In the genomic region with DNA sequence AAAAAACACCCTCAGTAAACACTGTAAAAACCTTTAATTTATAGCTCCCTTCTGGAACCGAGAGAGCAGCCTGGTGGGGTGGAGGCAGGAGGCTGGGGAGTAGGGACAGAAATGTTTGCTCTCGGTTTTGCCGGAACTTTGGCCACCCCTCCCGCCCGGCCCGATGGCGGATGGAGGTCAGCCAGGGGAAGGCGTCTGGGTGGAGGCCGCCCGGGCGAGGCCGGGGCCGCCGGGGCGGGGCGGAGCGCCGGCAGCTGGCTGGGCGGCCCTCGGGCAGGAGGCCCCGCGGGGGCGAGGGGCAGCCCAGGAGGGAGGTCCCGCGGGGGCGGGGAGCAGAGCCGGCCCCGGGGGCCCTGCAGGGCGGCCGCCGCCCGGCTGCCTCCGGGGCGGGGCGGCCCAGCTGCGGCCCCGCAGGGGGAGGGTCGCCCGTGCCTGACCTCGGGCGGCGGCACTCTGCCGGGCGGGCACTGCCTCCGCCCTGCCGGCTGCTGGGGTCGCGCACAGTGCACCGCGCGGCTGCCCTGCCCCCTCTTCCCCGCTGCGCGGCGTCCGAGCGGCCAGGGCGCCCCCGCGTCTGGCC, we compare ENCODE assay signal across 8 cellular contexts. TPM values are rescaled to one million over a fixed set of nuclear protein-coding genes. Genes with fewer than 3 reads are reported as not detected.
DNase-seq lines count a peak whose midpoint lies in the region; ATAC-seq lines count a peak whose summit lies in the region.

No MANE protein-coding gene starts in this region.

- DNase-seq in ACHN = peak; percentile 89
- DNase-seq in NCI-H446 treated with DMSO at 0.1 percent for 48 hours (lab: John Stamatoyannopoulos, UW) = peak; percentile 68
- DNase-seq in activated CD4-positive, alpha-beta T cell treated with anti-CD3 and anti-CD28 coated beads, Interleukin-2, amount 50 U/mL, for 4 hours = peak; percentile 11 to 19
- peak; percentile 53 for DNase-seq in stimulated activated CD8-positive, alpha-beta memory T cell treated with anti-CD3 and anti-CD28 coated beads, Interleukin-4, amount 100 ng/mL, for 24 hours (ENCODE audit: low read depth)

- H3K9ac ChIP-seq in endocrine pancreas (ENCODE audit: control insufficient read depth, insufficient read depth, low read length) = peak overlapping the region; percentile 84

- H3K4me3 ChIP-seq in endocrine pancreas (ENCODE audit: control insufficient read depth, insufficient read depth, low read length) (peak overlapping the region; percentile 78), mononuclear cell (ENCODE audit: low read length) (peak overlapping the region; percentile 55)

- no peaks in the 10 kb centered on the region for H3K4me1 ChIP-seq in endocrine pancreas (ENCODE audit: control insufficient read depth, insufficient read depth, low read length)
- H3K4me1 ChIP-seq in mononuclear cell (ENCODE audit: insufficient read depth, low read length) = peaks cover 58% of the 10 kb centered on the region

- in situ Hi-C loops in ACHN (cut with HindIII; ENCODE audit: low pct_ligation_motif_present, low pct_unique_long_range_greater_than_20kb, low sequenced_read_pairs) = no loop called here

- H3K9me3 ChIP-seq in endocrine pancreas (ENCODE audit: control insufficient read depth, low read length) = no peaks in the 10 kb centered on the region
- H3K9me3 ChIP-seq in mononuclear cell (ENCODE audit: low read depth, low read length) = no peaks in the 10 kb centered on the region

- peak; percentile 45 for ATAC-seq in GM18511 (IDR thresholded peaks at IDR 0.05; ENCODE audit: unreplicated experiment)
- peak; percentile 35 for ATAC-seq in HG02973 (IDR thresholded peaks at IDR 0.05; ENCODE audit: unreplicated experiment)

- H3K27me3 ChIP-seq in endocrine pancreas (ENCODE audit: control insufficient read depth, insufficient read depth, low read length) (no peaks in the 10 kb centered on the region), mononuclear cell (ENCODE audit: insufficient read depth, low read length) (no peaks in the 10 kb centered on the region)

- H3K36me3 ChIP-seq in endocrine pancreas (ENCODE audit: control insufficient read depth, insufficient read depth, low read length) = no peaks in the 10 kb centered on the region

RNA-seq across cellular contexts. Expression of gene SKIL, which starts 0.8 kb away (rescaled TPM):
- total RNA-seq in mononuclear cell = 107 TPM

Comparison
In these comparisons a context has a peak if more than half of its experiments do, and no peak if none do; other contexts are left out.
1. Peak in every context shown above with its lines: DNase-seq, ATAC-seq and H3K4me3 ChIP-seq.
2. DNase-seq: peak in every context shown above with its lines; median percentile 89 in ACHN; 68 in NCI-H446 treated with DMSO at 0.1 percent for 48 hours; 53 in stimulated activated CD8-positive, alpha-beta memory T cell treated with anti-CD3 and anti-CD28 coated beads, Interleukin-4, amount 100 ng/mL, for 24 hours; 15 in activated CD4-positive, alpha-beta T cell treated with anti-CD3 and anti-CD28 coated beads, Interleukin-2, amount 50 U/mL, for 4 hours.